ENCODE assay signal across 8 cellular contexts in the genomic region with DNA sequence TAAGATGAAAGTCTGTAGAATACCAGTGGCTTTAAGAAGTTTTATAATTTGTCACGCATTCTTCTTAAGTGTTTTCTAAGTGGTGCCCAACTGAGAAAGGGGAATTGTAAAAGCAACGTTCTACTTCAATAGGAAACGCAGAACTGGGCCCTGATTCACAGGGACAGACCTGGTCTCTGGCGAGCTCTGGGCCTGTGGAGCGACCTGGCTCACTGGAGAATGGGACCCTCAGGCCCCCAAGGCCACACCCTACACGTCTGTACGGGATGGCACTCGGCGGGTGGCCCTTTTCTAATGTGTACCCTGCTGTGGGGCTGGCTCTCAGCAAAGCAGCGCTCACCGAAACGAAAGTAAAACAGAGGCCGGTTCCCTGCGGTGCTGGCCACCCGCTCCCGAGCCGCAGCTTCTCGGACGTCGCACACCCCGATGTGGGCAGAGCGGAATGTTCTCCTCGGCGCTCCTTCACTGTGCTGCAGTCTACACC.
DNase-seq lines count a peak whose midpoint lies in the region; ATAC-seq and TF ChIP-seq lines count a peak whose summit lies in the region.

No MANE protein-coding gene starts in this region.

- no peak overlapping the region for H3K4me2 ChIP-seq in parathyroid adenoma (ENCODE audit: low read length)

- H3K4me3 Mint-ChIP-seq in activated CD8-positive, alpha-beta T cell treated with anti-CD3 and anti-CD28 coated beads, Interleukin-2, amount 10 ng/mL, durations not matched to agents 7 days and 5 days: peak overlapping the region; percentile 71

- no peaks in the 10 kb centered on the region for H3K36me3 Mint-ChIP-seq in activated CD8-positive, alpha-beta T cell treated with anti-CD3 and anti-CD28 coated beads, Interleukin-2, amount 10 ng/mL, durations not matched to agents 7 days and 5 days (ENCODE audit: low read depth)

- no peaks in the 10 kb centered on the region for H3K27me3 Mint-ChIP-seq in activated CD8-positive, alpha-beta T cell treated with anti-CD3 and anti-CD28 coated beads, Interleukin-2, amount 10 ng/mL, durations not matched to agents 7 days and 5 days (ENCODE audit: low read depth)

- peak overlapping the region; percentile 6 for H3K27ac ChIP-seq in parathyroid adenoma

- POLR2A ChIA-PET in activated CD8-positive, alpha-beta T cell treated with anti-CD3 and anti-CD28 coated beads, Interleukin-2, amount 10 ng/mL, durations not matched to agents 7 days and 5 days (lab: Charles Lee): interaction anchor here (1.0 kb wide), 1 partner anchor 171 kb away, joined by 3 read pairs; no protein-coding TSS in a partner anchor

- H2AFZ ChIP-seq in parathyroid adenoma: peak overlapping the region; percentile 38

- peak; percentile 19 for ATAC-seq in HG03460 (IDR thresholded peaks at IDR 0.05; ENCODE audit: unreplicated experiment)
- ATAC-seq in activated CD8-positive, alpha-beta T cell treated with anti-CD3 and anti-CD28 coated beads, Interleukin-2, amount 10 ng/mL, durations not matched to agents 7 days and 5 days: peak; percentile 69
- no peak for ATAC-seq in GM19328 (IDR thresholded peaks at IDR 0.05; ENCODE audit: unreplicated experiment)

- H3K9me3 ChIP-seq in parathyroid adenoma (ENCODE audit: control insufficient read depth, low read length): no peaks in the 10 kb centered on the region

- peaks cover 20% of the 10 kb centered on the region for H3K79me2 ChIP-seq in parathyroid adenoma

- no peaks in the 10 kb centered on the region for H3K9me3 Mint-ChIP-seq in activated CD8-positive, alpha-beta T cell treated with anti-CD3 and anti-CD28 coated beads, Interleukin-2, amount 10 ng/mL, durations not matched to agents 7 days and 5 days (ENCODE audit: insufficient read depth)

- in situ Hi-C loops in GM13976 (cut with MboI; ENCODE audit: low sequenced_read_pairs, unreplicated experiment): no loop called here

- H3K27ac Mint-ChIP-seq in activated CD8-positive, alpha-beta T cell treated with anti-CD3 and anti-CD28 coated beads, Interleukin-2, amount 10 ng/mL, durations not matched to agents 7 days and 5 days: peak overlapping the region; percentile 85

- CTCF ChIA-PET in activated CD8-positive, alpha-beta T cell treated with anti-CD3 and anti-CD28 coated beads, Interleukin-2, amount 10 ng/mL, durations not matched to agents 7 days and 5 days (lab: Charles Lee): interaction anchor here (1.2 kb wide), 1 partner anchor 16 kb away, joined by 3 read pairs; no protein-coding TSS in a partner anchor

- H3K4me1 Mint-ChIP-seq in activated CD8-positive, alpha-beta T cell treated with anti-CD3 and anti-CD28 coated beads, Interleukin-2, amount 10 ng/mL, durations not matched to agents 7 days and 5 days (ENCODE audit: low read depth): no peaks in the 10 kb centered on the region

- no peaks in the 10 kb centered on the region for H3K4me1 ChIP-seq in parathyroid adenoma

- H3K27me3 ChIP-seq in parathyroid adenoma (ENCODE audit: control insufficient read depth, insufficient read depth, low read length): no peaks in the 10 kb centered on the region

- H3K36me3 ChIP-seq in parathyroid adenoma (ENCODE audit: control insufficient read depth, insufficient read depth, low read length): no peaks in the 10 kb centered on the region

- no peak overlapping the region for H3K9ac ChIP-seq in parathyroid adenoma

- H3K4me3 ChIP-seq in parathyroid adenoma (ENCODE audit: low read depth, low read length): peak overlapping the region; percentile 37

- no peak for TF ChIP-seq CTCF in GM13976 (IDR thresholded peaks at IDR 0.05; ENCODE audit: borderline replicate concordance, control extremely low read depth, extremely low read depth, insufficient read depth, missing control alignments)
- TF ChIP-seq CTCF in parathyroid adenoma (IDR thresholded peaks at IDR 0.05): no peak

- DNase-seq in GM13976 (ENCODE audit: low spot score) (peak; percentile 65), fibroblast of peridontal ligament (ENCODE audit: extremely low read depth) (peak; percentile 56), SK-N-DZ (ENCODE audit: low spot score) (no peak), SHP77 (lab: John Stamatoyannopoulos, UW) (no peak)
- peak; percentile 37 for DNase-seq in activated CD8-positive, alpha-beta T cell treated with anti-CD3 and anti-CD28 coated beads, Interleukin-2, amount 10 ng/mL, durations not matched to agents 7 days and 5 days

Comparison
In these comparisons a context has a peak if more than half of its experiments do, and no peak if none do; other contexts are left out.
1. DNase-seq: peak in GM13976 (single experiment), activated CD8-positive, alpha-beta T cell treated with anti-CD3 and anti-CD28 coated beads, Interleukin-2, amount 10 ng/mL, durations not matched to agents 7 days and 5 days (single experiment) and fibroblast of peridontal ligament (single experiment); none in SK-N-DZ (single experiment) and SHP77 (0 of 2).